ENCODE assay signal across 11 cellular contexts in genomic region chr4:121421594-121421993, GRCh38. TPM values are rescaled to one million over a fixed set of nuclear protein-coding genes. Genes with fewer than 3 reads are reported as not detected.
DNase-seq lines count a peak whose midpoint lies in the region; ATAC-seq and TF ChIP-seq lines count a peak whose summit lies in the region.
"Had no signal": no experiment of that assay in that cellular context is flagged by ENCODE, and none has a peak within 500 bp of the region (broad histone marks: within the 10 kb centered on the region; RNA-seq: fewer than 3 reads in every experiment).

No MANE protein-coding gene starts in this region.

- H2AFZ ChIP-seq in PC-3 (ENCODE audit: low read length), result no peak overlapping the region

- DNase-seq in AG04450 (ENCODE audit: low read depth, low spot score) (no peak), PC-3 (no peak), left ventricle myocardium inferior (no peak), NCI-H2081 (lab: John Stamatoyannopoulos, UW) (no peak)
- no peak for DNase-seq in NK-92 treated with Interleukin-12 subunit alpha and Interleukin-12 subunit beta, amount 100 ng/mL, for 24 hours (lab: John Stamatoyannopoulos, UW)

- H3K27me3 ChIP-seq in AG04450 (ENCODE audit: control insufficient read depth, insufficient read depth, low read length) (no peaks in the 10 kb centered on the region), PC-3 (ENCODE audit: low read length) (peaks cover 10% of the 10 kb centered on the region; the same call in 1 of the 2 replicates), left ventricle myocardium inferior (ENCODE audit: low read depth) (no peaks in the 10 kb centered on the region)
- H3K27me3 ChIP-seq: vagina had no signal

- H3K9me2 ChIP-seq in PC-3 (replicated peaks; ENCODE audit: low read length), result no peaks in the 10 kb centered on the region

- H3K9me3 ChIP-seq in AG04450 (ENCODE audit: control insufficient read depth, insufficient read depth, low read length), result no peaks in the 10 kb centered on the region
- no peaks in the 10 kb centered on the region for H3K9me3 ChIP-seq in PC-3 (ENCODE audit: low read length)
- no peaks in the 10 kb centered on the region for H3K9me3 ChIP-seq in left ventricle myocardium inferior (replicated peaks)
- H3K9me3 ChIP-seq: vagina had no signal

- POLR2A ChIA-PET in AG04450 (lab: Yijun Ruan, JAX), result no interaction called here
- POLR2A ChIA-PET in PC-3 (lab: Charles Lee; ENCODE audit: unreplicated experiment), result no interaction called here

- 0 out of 2 replicates have a peak, but pooled peaks have one; percentile 5 for TF ChIP-seq CTCF in AG04450 (IDR thresholded peaks at IDR 0.05; ENCODE audit: low read depth, low read length)
- TF ChIP-seq CTCF in GM12874 (IDR thresholded peaks at IDR 0.05; ENCODE audit: insufficient read depth, low read depth, low read length), result peak; percentile 20; the same call in 1 of the 2 replicates
- peak; percentile 49; the same call in 1 of the 2 replicates for TF ChIP-seq CTCF in PC-3 (conservative IDR thresholded peaks at IDR 0.05; ENCODE audit: low read depth, low read length)
- peak; percentile 70 for TF ChIP-seq CTCF in left ventricle myocardium inferior (IDR thresholded peaks at IDR 0.05; ENCODE audit: borderline replicate concordance)

- H3K4me3 ChIP-seq in AG04450 (ENCODE audit: low read depth, low read length) (no peak overlapping the region), PC-3 (ENCODE audit: low read length) (no peak overlapping the region), left ventricle myocardium inferior (peak overlapping the region; percentile 48)
- H3K4me3 ChIP-seq: SK-N-MC, vagina had no signal

- H3K9ac ChIP-seq in PC-3 (ENCODE audit: low read length), result no peak overlapping the region

- H3K4me2 ChIP-seq in PC-3 (ENCODE audit: low read length), result no peak overlapping the region

- H3K36me3 ChIP-seq in PC-3 (ENCODE audit: low read depth, low read length) (no peaks in the 10 kb centered on the region), left ventricle myocardium inferior (no peaks in the 10 kb centered on the region)
- H3K36me3 ChIP-seq: vagina had no signal

- CTCF ChIA-PET in AG04450 (lab: Charles Lee), result interaction anchor here (1.4 kb wide), 1 partner anchor 41 kb away, joined by 3 read pairs; no protein-coding TSS in a partner anchor
- CTCF ChIA-PET in PC-3 (lab: Charles Lee), result no interaction called here

- H3F3A ChIP-seq in PC-3 (ENCODE audit: low read length, unreplicated experiment), result no peaks in the 10 kb centered on the region

- intact Hi-C loops in PC-3 (cut with micrococcal nuclease) (loop anchor here (10.0 kb wide), 1 partner anchor 227 kb away; no protein-coding TSS in a partner anchor), left ventricle myocardium inferior (cut with micrococcal nuclease) (loop anchor here (5.0 kb wide), 1 partner anchor 49 kb away; no protein-coding TSS in a partner anchor)

- no peak overlapping the region for H3K27ac ChIP-seq in AG04450 (ENCODE audit: low read depth, low read length)
- H3K27ac ChIP-seq in PC-3 (ENCODE audit: low read length), result no peak overlapping the region
- H3K27ac ChIP-seq in left ventricle myocardium inferior (replicated peaks), result no peak overlapping the region
- H3K27ac ChIP-seq: SK-N-MC, vagina had no signal

- H3K79me2 ChIP-seq in PC-3 (ENCODE audit: low read length), result no peaks in the 10 kb centered on the region

- H4K20me1 ChIP-seq in PC-3 (ENCODE audit: low read length), result no peaks in the 10 kb centered on the region

- H3K4me1 ChIP-seq in PC-3 (ENCODE audit: insufficient read depth, low read length) (no peaks in the 10 kb centered on the region), left ventricle myocardium inferior (no peaks in the 10 kb centered on the region)
- H3K4me1 ChIP-seq: vagina had no signal

- ATAC-seq in PC-3, result no peak
- ATAC-seq in HG02759 (IDR thresholded peaks at IDR 0.05; ENCODE audit: unreplicated experiment), result no peak
- ATAC-seq in GM21737 (IDR thresholded peaks at IDR 0.05; ENCODE audit: unreplicated experiment), result no peak

- no TSS peak for BruUV-seq in PC-3 (replicated peaks; lab: Mats Ljungman, UMichigan)

RNA-seq across cellular contexts. Expression of gene QRFPR, which starts 40.8 kb away (rescaled TPM):
- polyA plus RNA-seq in AG04450 (2011; rRNA removed), result not detected in 2 replicates
- not detected in 2 replicates for polyA minus RNA-seq in AG04450 (2011; rRNA and poly(A)+ RNA removed)
- total RNA-seq in PC-3 (2014; rRNA removed), result not detected in 2 replicates
- 0.25 TPM for total RNA-seq in left ventricle myocardium inferior
- total RNA-seq: LHCN-M2, vagina had no signal

Comparison
In these comparisons a context has a peak if more than half of its experiments do, and no peak if none do; other contexts are left out.
1. CTCF ChIP-seq: peak in every context shown above with its lines; median percentile 70 in left ventricle myocardium inferior; 49 in PC-3; 20 in GM12874; 5 in AG04450.